Comparison of ENCODE assay signal across 18 cellular contexts in genomic region chr19:33411621-33412180, GRCh38. TPM values are rescaled to one million over a fixed set of nuclear protein-coding genes. Genes with fewer than 3 reads are reported as not detected.
DNase-seq lines count a peak whose midpoint lies in the region; ATAC-seq and TF ChIP-seq lines count a peak whose summit lies in the region.
"Had no signal": no experiment of that assay in that cellular context is flagged by ENCODE, and none has a peak within 500 bp of the region (broad histone marks: within the 10 kb centered on the region; RNA-seq: fewer than 3 reads in every experiment).

No MANE protein-coding gene starts in this region.

- no peak overlapping the region for H2AK5ac ChIP-seq in neuronal stem cell (ENCODE audit: low read depth, low read length)

- DNase-seq in Right ventricle myocardium inferior (ENCODE audit: missing footprints) (peak; percentile 69), right atrium auricular region (ENCODE audit: low spot score) (no peak), left ventricle myocardium superior (peak; percentile 26), heart right ventricle (no peak), neuronal stem cell (ENCODE audit: low spot score) (no peak), NCI-H1417 treated with DMSO at 0.1 percent for 48 hours (lab: John Stamatoyannopoulos, UW) (no peak)
- no peak for DNase-seq in effector CD4-positive, alpha-beta T cell
- DNase-seq: Caco-2; CD4-positive, CD25-positive, alpha-beta regulatory T cell; CD8-positive, alpha-beta T cell; DMS153; DND-41; GM23248; H7; HCEC 1CT had no signal

- H3K14ac ChIP-seq in neuronal stem cell (ENCODE audit: low read length), result no peak overlapping the region

- H3K9me3 ChIP-seq in right atrium auricular region, result no peaks in the 10 kb centered on the region
- no peaks in the 10 kb centered on the region for H3K9me3 ChIP-seq in heart right ventricle
- H3K9me3 ChIP-seq in neuronal stem cell (replicated peaks in 1 of 2; ENCODE audit: control insufficient read depth in 2 of 2, insufficient read depth in 1 of 2, low read depth in 1 of 2, low read length in 2 of 2), result no peaks in the 10 kb centered on the region
- H3K9me3 ChIP-seq: BLaER1, Caco-2 had no signal

- H3K23ac ChIP-seq in neuronal stem cell (ENCODE audit: low read depth, low read length, poor library complexity), result no peak overlapping the region

- no peak overlapping the region for H2BK12ac ChIP-seq in neuronal stem cell (ENCODE audit: low read length)

- no peak overlapping the region for H2AFZ ChIP-seq in neuronal stem cell (ENCODE audit: low read length)
- H2AFZ ChIP-seq: GM23248 had no signal

- H2BK15ac ChIP-seq in neuronal stem cell (ENCODE audit: low read length), result no peak overlapping the region

- H3K27ac ChIP-seq in right atrium auricular region (no peak overlapping the region), heart right ventricle (no peak overlapping the region), neuronal stem cell (replicated peaks; ENCODE audit: low read length) (no peak overlapping the region)
- H3K27ac ChIP-seq: 22Rv1, BLaER1, C4-2B, GM23248 had no signal

- H3K4me3 ChIP-seq in right atrium auricular region (no peak overlapping the region), heart right ventricle (no peak overlapping the region), neuronal stem cell (ENCODE audit: low read length in 2 of 2) (no peak overlapping the region)
- H3K4me3 ChIP-seq: BLaER1, GM23248 had no signal

- no peak overlapping the region for H4K91ac ChIP-seq in neuronal stem cell (ENCODE audit: low read depth, low read length, poor library complexity)

- H3K79me1 ChIP-seq in neuronal stem cell (ENCODE audit: low read depth, low read length), result peaks cover 6% of the 10 kb centered on the region

- WGBS in heart right ventricle, 2 donors, result 94% methylated on average over 20 of the region's 20 CpGs
- no CpG with 5 or more reads among the region's 20 CpGs for WGBS in neuronal stem cell (ENCODE audit: extremely low coverage in 2 of 2, insufficient read length in 2 of 2, insufficient replicate concordance in 1 of 2), 2 donors

- peak overlapping the region; percentile 16 for H3K9ac ChIP-seq in neuronal stem cell (ENCODE audit: low read depth, low read length, poor library complexity)
- H3K9ac ChIP-seq: BLaER1, GM23248 had no signal

- no peak overlapping the region for H2BK120ac ChIP-seq in neuronal stem cell (ENCODE audit: low read depth, low read length)

- no peak overlapping the region for H4K8ac ChIP-seq in neuronal stem cell (ENCODE audit: low read depth, low read length)

- no peak for TF ChIP-seq CTCF in right atrium auricular region (IDR thresholded peaks at IDR 0.05)
- TF ChIP-seq CTCF in heart right ventricle (IDR thresholded peaks at IDR 0.05), result no peak

- H3K18ac ChIP-seq in neuronal stem cell (ENCODE audit: low read length), result peak overlapping the region; percentile 71

- no peak for ATAC-seq in Right ventricle myocardium inferior
- no peak for ATAC-seq in left ventricle myocardium superior
- ATAC-seq in heart right ventricle, result no peak
- ATAC-seq: CD8-positive, alpha-beta T cell had no signal

- no peak overlapping the region for H3K4me2 ChIP-seq in neuronal stem cell (ENCODE audit: insufficient read depth, low read length, poor library complexity, severe bottlenecking)
- H3K4me2 ChIP-seq: BLaER1 had no signal

- H3K27me3 ChIP-seq in right atrium auricular region (no peaks in the 10 kb centered on the region), heart right ventricle (no peaks in the 10 kb centered on the region), neuronal stem cell (ENCODE audit: control insufficient read depth in 3 of 3, insufficient read depth in 3 of 3, low read depth in 1 of 3, low read length in 3 of 3) (no peaks in the 10 kb centered on the region)
- H3K27me3 ChIP-seq: BLaER1 had no signal

- intact Hi-C loops in Right ventricle myocardium inferior (cut with DNase I) (no loop called here), left ventricle myocardium superior (cut with micrococcal nuclease) (no loop called here), heart right ventricle (cut with DNase I) (loop anchor here in 1 of 10 donors (2.0 kb wide), 1 partner anchor 179 kb away; no protein-coding TSS in a partner anchor)

- H3K4me1 ChIP-seq in right atrium auricular region (peaks cover 0 to 5% of the 10 kb centered on the region in 2 donors), heart right ventricle (peaks cover 0 to 5% (median 2%) of the 10 kb centered on the region in 9 donors), neuronal stem cell (ENCODE audit: control insufficient read depth in 2 of 2, insufficient read depth in 1 of 2, low read depth in 1 of 2, low read length in 2 of 2) (peaks cover under 1% of the 10 kb centered on the region in 2 donors)

- H3K4ac ChIP-seq in neuronal stem cell (ENCODE audit: low read length), result no peak overlapping the region

- H3K36me3 ChIP-seq in right atrium auricular region (no peaks in the 10 kb centered on the region), heart right ventricle (peaks cover 0 to 20% (median 0%) of the 10 kb centered on the region in 9 donors), neuronal stem cell (replicated peaks in 1 of 2; ENCODE audit: control insufficient read depth in 2 of 2, insufficient read depth in 2 of 2, low read length in 2 of 2) (no peaks in the 10 kb centered on the region)
- H3K36me3 ChIP-seq: BLaER1 had no signal

- no peak overlapping the region for H2BK5ac ChIP-seq in neuronal stem cell (ENCODE audit: low read length)

RNA-seq across cellular contexts. Expression of gene CEBPG, which starts 38.2 kb away (rescaled TPM):
- total RNA-seq in Right ventricle myocardium inferior, result 17.5 TPM
- 10 to 100 TPM; 12.9 to 15.2 TPM for total RNA-seq in right atrium auricular region
- total RNA-seq in left ventricle myocardium superior, result 17.0 TPM
- 10 to 100 TPM; 10.4 to 19.4 (median 13.4) TPM for total RNA-seq in heart right ventricle
- 10 to 100 TPM; 15.0 to 22.2 TPM for polyA plus RNA-seq in heart right ventricle
- 23.4 TPM for polyA plus RNA-seq in neuronal stem cell (2013, experiment 1 of 2)
- polyA plus RNA-seq in neuronal stem cell (2013, experiment 2 of 2), result 23.1 TPM

Comparison
In these comparisons a context has a peak if more than half of its experiments do, and no peak if none do; other contexts are left out.
1. DNase-seq: peak in Right ventricle myocardium inferior (single experiment) and left ventricle myocardium superior (single experiment); none in right atrium auricular region (single experiment), heart right ventricle (0 of 2), neuronal stem cell (single experiment), effector CD4-positive, alpha-beta T cell (single experiment) and NCI-H1417 treated with DMSO at 0.1 percent for 48 hours (single experiment).